14 cellular contexts compared by ENCODE assay signal in the genomic region with DNA sequence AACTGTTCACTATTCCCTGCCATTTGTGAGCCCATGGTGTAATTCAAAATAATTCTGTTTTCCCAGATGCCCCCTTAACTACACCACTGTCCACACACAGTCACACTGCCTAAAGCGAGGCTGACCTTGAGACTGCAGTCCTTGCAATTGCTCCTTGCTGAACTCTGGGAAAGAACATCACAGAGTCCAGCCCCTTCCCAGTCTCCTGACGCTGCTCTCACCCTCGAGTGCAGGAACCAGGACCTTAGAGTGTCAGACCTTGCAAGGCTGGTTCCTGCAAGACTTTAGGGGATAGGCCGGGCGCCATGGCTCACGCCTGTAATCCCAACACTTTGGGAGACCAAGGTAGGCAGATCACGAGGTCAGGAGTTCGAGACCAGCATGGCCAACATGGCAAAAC.
"Had no signal": no experiment of that assay in that cellular context is flagged by ENCODE, and none has a peak within 500 bp of the region (broad histone marks: within the 10 kb centered on the region; RNA-seq: fewer than 3 reads in every experiment).

No MANE protein-coding gene starts in this region.

- H3K9me3 Mint-ChIP-seq: nephron; stimulated activated naive CD8-positive, alpha-beta T cell treated with anti-CD3 and anti-CD28 coated beads, Interleukin-15, Interleukin-2, amounts not matched to agents 100 ng/mL and 50 ng/mL, for 24 hours had no signal

- H3K27me3 Mint-ChIP-seq: stimulated activated naive CD8-positive, alpha-beta T cell treated with anti-CD3 and anti-CD28 coated beads, Interleukin-15, Interleukin-2, amounts not matched to agents 100 ng/mL and 50 ng/mL, for 24 hours had no signal

- ATAC-seq: sciatic nerve had no signal

- H3K27ac ChIP-seq: adrenal gland, lower lobe of right lung had no signal

- DNase-seq: activated naive CD4-positive, alpha-beta T cell treated with anti-CD3 and anti-CD28 coated beads, Interleukin-2, amount 50 U/mL, for 16 hours; activated T-cell treated with anti-CD3 and anti-CD28 coated beads, Interleukin-2, amount 50 U/mL, for 1 hour; adrenal gland; caudate nucleus; cortex of kidney; effector memory CD4-positive, alpha-beta T cell; hypothalamus; kidney glomerular epithelial cell; lower lobe of right lung; occipital lobe; stimulated activated CD4-positive, alpha-beta T cell treated with anti-CD3 and anti-CD28 coated beads, Interleukin-12 subunit alpha, Interleukin-12 subunit beta, amount 100 ng/mL, for 4 hours had no signal

- H3K27me3 ChIP-seq: adrenal gland had no signal

- H3K27ac Mint-ChIP-seq: stimulated activated naive CD8-positive, alpha-beta T cell treated with anti-CD3 and anti-CD28 coated beads, Interleukin-15, Interleukin-2, amounts not matched to agents 100 ng/mL and 50 ng/mL, for 24 hours had no signal

- H3K9me3 ChIP-seq: adrenal gland, lower lobe of right lung had no signal

- H3K4me3 Mint-ChIP-seq: nephron; stimulated activated naive CD8-positive, alpha-beta T cell treated with anti-CD3 and anti-CD28 coated beads, Interleukin-15, Interleukin-2, amounts not matched to agents 100 ng/mL and 50 ng/mL, for 24 hours had no signal

- H3K4me3 ChIP-seq: adrenal gland, lower lobe of right lung had no signal
